Comparison of ENCODE assay signal across 8 cellular contexts in genomic region chr16:87518430-87518996, GRCh38. TPM values are rescaled to one million over a fixed set of nuclear protein-coding genes. Genes with fewer than 3 reads are reported as not detected.
DNase-seq lines count a peak whose midpoint lies in the region; ATAC-seq, FAIRE-seq and TF ChIP-seq lines count a peak whose summit lies in the region.
"Not testable (repeated sequence)": the region's sequence is repeated elsewhere in the genome, so short reads cannot be mapped to it uniquely, and the experiment has no call there.

No MANE protein-coding gene starts in this region.

- not testable (repeated sequence) for H3K9me1 ChIP-seq in IMR-90 (ENCODE audit: insufficient read depth, low read length)

- H3K4me3 ChIP-seq in IMR-90 (ENCODE audit: insufficient read depth, low read depth, low read length); right lobe of liver; pancreas: not testable (repeated sequence)
- H3K4me3 ChIP-seq in adipocyte (ENCODE audit: low read length): peak overlapping the region; percentile 75
- H3K4me3 ChIP-seq in thoracic aorta: peak overlapping the region; percentile 63

- not testable (repeated sequence) for H3K4me1 ChIP-seq in IMR-90 (ENCODE audit: control insufficient read depth, insufficient read depth, low read length); right lobe of liver; pancreas
- H3K4me1 ChIP-seq in adipocyte (ENCODE audit: control insufficient read depth, insufficient read depth, low read length) (peaks cover 18% of the 10 kb centered on the region), thoracic aorta (ENCODE audit: control insufficient read depth in 1 of 2, low read depth in 2 of 2) (peaks cover 17 to 36% of the 10 kb centered on the region in 2 donors)

- not testable (repeated sequence) for H2AK5ac ChIP-seq in IMR-90 (ENCODE audit: low read depth, low read length)

- H3K36me3 ChIP-seq in IMR-90 (ENCODE audit: control insufficient read depth, insufficient read depth, low read length); adipocyte (ENCODE audit: control insufficient read depth, insufficient read depth, low read length, severe bottlenecking); right lobe of liver; pancreas; thoracic aorta: not testable (repeated sequence)

- not testable (repeated sequence) for H3K4me2 ChIP-seq in IMR-90 (ENCODE audit: low read depth, low read length)

- dilution Hi-C loops in IMR-90 (cut with HindIII; ENCODE audit: low sequenced_read_pairs, unreplicated experiment): not testable (repeated sequence)

- H2AFZ ChIP-seq in IMR-90 (replicated peaks; ENCODE audit: low read length, poor library complexity): not testable (repeated sequence)

- CTCF ChIA-PET in IMR-90 (lab: Yijun Ruan, JAX): interaction anchor here (1.0 kb wide), 1 partner anchor 130 kb away, joined by 3 read pairs; no protein-coding TSS in a partner anchor

- not testable (repeated sequence) for H4K91ac ChIP-seq in IMR-90 (ENCODE audit: insufficient read depth, low read depth, low read length)

- not testable (repeated sequence) for H3K23ac ChIP-seq in IMR-90 (ENCODE audit: low read depth, low read length)

- TF ChIP-seq RAD21 in IMR-90 (IDR thresholded peaks at IDR 0.05; ENCODE audit: low read length): not testable (repeated sequence)

- H3K56ac ChIP-seq in IMR-90 (ENCODE audit: extremely low read depth, insufficient read depth, low read length): not testable (repeated sequence)

- POLR2A ChIA-PET in IMR-90 (lab: Charles Lee; ENCODE audit: unreplicated experiment): not testable (repeated sequence)

- H3K4ac ChIP-seq in IMR-90 (ENCODE audit: low read depth, low read length): not testable (repeated sequence)

- H2BK20ac ChIP-seq in IMR-90 (ENCODE audit: low read depth, low read length): not testable (repeated sequence)

- not testable (repeated sequence) for FAIRE-seq in pancreas (lab: Jason Lieb, UNC)

- not testable (repeated sequence) for H4K8ac ChIP-seq in IMR-90 (ENCODE audit: low read depth in 2 of 2, low read length in 2 of 2)

- 79% methylated on average over 8 of the region's 18 CpGs; no CpG with 5 or more reads in 1 of the 2 experiments for WGBS in IMR-90 (ENCODE audit: extremely low coverage in 2 of 2, insufficient read length in 1 of 2), 2 experiments
- no CpG with 5 or more reads among the region's 18 CpGs for WGBS in right lobe of liver (ENCODE audit: insufficient coverage, low coverage, low lambda C conversion rate, missing lambda C conversion rate)
- WGBS in pancreas, 2 donors: 66 to 79% methylated on average over 18 of the region's 18 CpGs

- intact Hi-C loops in IMR-90 (cut with micrococcal nuclease); Right ventricle myocardium inferior (cut with DNase I); right lobe of liver (cut with DNase I); pancreas (cut with DNase I): not testable (repeated sequence)

- not testable (repeated sequence) for H3K27ac ChIP-seq in IMR-90 (ENCODE audit: insufficient read depth, low read length); right lobe of liver; pancreas
- H3K27ac ChIP-seq in thoracic aorta: peak overlapping the region; percentile 97 to 98

- not testable (repeated sequence) for H2BK15ac ChIP-seq in IMR-90 (ENCODE audit: low read depth, low read length)

- H4K20me1 ChIP-seq in IMR-90 (ENCODE audit: insufficient read depth, low read length): not testable (repeated sequence)

- not testable (repeated sequence) for H2BK120ac ChIP-seq in IMR-90 (ENCODE audit: low read depth, low read length)

- H3K9ac ChIP-seq in IMR-90 (ENCODE audit: low read depth, low read length): not testable (repeated sequence)
- peak overlapping the region; percentile 87 for H3K9ac ChIP-seq in adipocyte (ENCODE audit: low read length)

- DNase-seq in AG08395 (ENCODE audit: low spot score) (peak; percentile 68), adipocyte (ENCODE audit: low read depth) (peak; percentile 38), dermis microvascular lymphatic vessel endothelial cell (ENCODE audit: low read depth in 2 of 2) (peak; percentile 61 to 62), Right ventricle myocardium inferior (ENCODE audit: missing footprints) (peak; percentile 79), right lobe of liver (peak in 2 of 3 donors; percentile 75 to 82), pancreas (peak in 1 of 6 donors; percentile 40), thoracic aorta (ENCODE audit: low spot score) (peak; percentile 54)
- not testable (repeated sequence) for DNase-seq in IMR-90

- H3K9me3 ChIP-seq in IMR-90 (ENCODE audit: control insufficient read depth, insufficient read depth, low read length); adipocyte (ENCODE audit: control insufficient read depth, low read length); right lobe of liver; pancreas; thoracic aorta: not testable (repeated sequence)

- ATAC-seq in IMR-90 (ENCODE audit: low read depth): peak; percentile 73
- peak; percentile 72 for ATAC-seq in Right ventricle myocardium inferior
- peak; percentile 43 to 96 (median 84) for ATAC-seq in right lobe of liver
- peak in 3 of 4 donors; percentile 12 to 59 (median 39) for ATAC-seq in pancreas
- ATAC-seq in thoracic aorta (ENCODE audit: insufficient number of reproducible peaks, low FRiP score, low read depth): peak; percentile 68

- not testable (repeated sequence) for H2AK9ac ChIP-seq in IMR-90 (replicated peaks; ENCODE audit: low read depth, low read length, poor library complexity)

- TF ChIP-seq CTCF in IMR-90 (conservative IDR thresholded peaks at IDR 0.05; ENCODE audit: low read depth, low read length); right lobe of liver (IDR thresholded peaks at IDR 0.05); pancreas (IDR thresholded peaks at IDR 0.05); thoracic aorta (IDR thresholded peaks at IDR 0.05): not testable (repeated sequence)

- peaks cover 14% of the 10 kb centered on the region for H3K27me3 ChIP-seq in IMR-90 (ENCODE audit: control insufficient read depth, insufficient read depth, low read length)
- not testable (repeated sequence) for H3K27me3 ChIP-seq in adipocyte (replicated peaks; ENCODE audit: control insufficient read depth, insufficient read depth, low read length); right lobe of liver; pancreas; thoracic aorta (replicated peaks; ENCODE audit: insufficient read depth)

- H3K79me1 ChIP-seq in IMR-90 (ENCODE audit: low read depth in 1 of 2, low read length in 2 of 2): not testable (repeated sequence)

- in situ Hi-C loops in IMR-90 (cut with MboI; ENCODE audit: low sequenced_read_pairs): not testable (repeated sequence)

- not testable (repeated sequence) for TF ChIP-seq POLR2A in IMR-90 (IDR thresholded peaks at IDR 0.05; ENCODE audit: low read depth, low read length); right lobe of liver (IDR thresholded peaks at IDR 0.05)

- H4K5ac ChIP-seq in IMR-90 (ENCODE audit: low read depth, low read length): not testable (repeated sequence)

- H2BK5ac ChIP-seq in IMR-90 (ENCODE audit: low read depth, low read length, poor library complexity, severe bottlenecking): not testable (repeated sequence)

- BruUV-seq in IMR-90 (replicated peaks; lab: Mats Ljungman, UMichigan): not testable (repeated sequence)

- not testable (repeated sequence) for H3K14ac ChIP-seq in IMR-90 (replicated peaks; ENCODE audit: low read depth, low read length)

- not testable (repeated sequence) for H3K18ac ChIP-seq in IMR-90 (ENCODE audit: low read depth, low read length)

RNA-seq across cellular contexts. Expression of gene ZCCHC14, which starts 25.7 kb away (rescaled TPM):
- total RNA-seq in IMR-90 (2012; rRNA removed) (2.5 and 2.8 TPM in 2 replicates), dermis microvascular lymphatic vessel endothelial cell (5.8 and 9.1 TPM in 2 replicates), Right ventricle myocardium inferior (14.4 TPM), right lobe of liver (10 to 100 TPM; 12.6 to 26.5 (median 17.7) TPM), pancreas (10 to 100 TPM; 12.1 to 20.0 (median 13.1) TPM), thoracic aorta (10 to 100 TPM; 33.0 to 45.6 TPM)
- polyA plus RNA-seq in IMR-90 (2012; rRNA removed) (5.3 and 7.4 TPM in 2 replicates), pancreas (10 to 100 TPM; 10.7 to 11.2 TPM)
- 3.1 and 5.0 TPM in 2 replicates for polyA plus RNA-seq in IMR-90 (2012; cell fraction: cytosol; rRNA removed)
- polyA plus RNA-seq in IMR-90 (2012; cell fraction: nucleus; rRNA removed; ENCODE audit: low replicate concordance): 18.4 and 27.2 TPM in 2 replicates
